Comparison of ENCODE assay signal across 12 cellular contexts in genomic region chr10:63431962-63432797, GRCh38. TPM values are rescaled to one million over a fixed set of nuclear protein-coding genes. Genes with fewer than 3 reads are reported as not detected.
DNase-seq lines count a peak whose midpoint lies in the region; ATAC-seq, FAIRE-seq and TF ChIP-seq lines count a peak whose summit lies in the region.
"Had no signal": no experiment of that assay in that cellular context is flagged by ENCODE, and none has a peak within 500 bp of the region (broad histone marks: within the 10 kb centered on the region; RNA-seq: fewer than 3 reads in every experiment).

No MANE protein-coding gene starts in this region.

- no peaks in the 10 kb centered on the region for H3K9me3 ChIP-seq in K562 (replicated peaks; ENCODE audit: control insufficient read depth, insufficient read depth, low read depth, low read length)
- H3K9me3 ChIP-seq: ovary had no signal

- POLR2A ChIA-PET in K562 (lab: Yijun Ruan, JAX): interaction anchor here (1.0 to 1.4 kb wide), 2 partner anchors 11 to 163 kb away, joined by 4 read pairs; no protein-coding TSS in a partner anchor

- TF ChIP-seq CTCF in K562 (IDR thresholded peaks at IDR 0.05 in 2 of 3, conservative IDR thresholded peaks at IDR 0.05 in 1 of 3; ENCODE audit: insufficient read depth in 2 of 3, low read depth in 1 of 3, low read length in 3 of 3): no peak

- peaks cover 75% of the 10 kb centered on the region for H3K79me2 ChIP-seq in K562 (ENCODE audit: control insufficient read depth, insufficient read depth, low read length)

- ATAC-seq in activated CD4-positive, CD25-positive, alpha-beta regulatory T cell treated with anti-CD3 and anti-CD28 coated beads, Interleukin-2, amount 50 U/mL, for 24 hours: peak; percentile 9 to 45
- peak; percentile 57 for ATAC-seq in HG03095 (IDR thresholded peaks at IDR 0.05; ENCODE audit: unreplicated experiment)
- peak; percentile 36; the same call in 2 of the 3 replicates for ATAC-seq in K562
- ATAC-seq in sciatic nerve: peak; percentile 45
- ATAC-seq in SK-N-SH treated with all-trans-retinoic acid at 6 μM for 48 hours: no peak

- no TSS peak for BruUV-seq in K562 (replicated peaks; lab: Mats Ljungman, UMichigan)

- no peak for TF ChIP-seq EP300 in K562 (IDR thresholded peaks at IDR 0.05; ENCODE audit: low read length)

- intact Hi-C loops in K562 (cut with micrococcal nuclease): no loop called here
- intact Hi-C loops in sciatic nerve (cut with DNase I): no loop called here

- no peak for TF ChIP-seq RAD21 in K562 (CRISPR knock-in tag; conservative IDR thresholded peaks at IDR 0.05 in 1 of 2, IDR thresholded peaks at IDR 0.05 in 1 of 2)

- no peak overlapping the region for H3K4me2 ChIP-seq in K562 (ENCODE audit: insufficient read depth, low read length)

- 76% methylated on average over 5 of the region's 5 CpGs for WGBS in K562 (ENCODE audit: insufficient coverage, low coverage, missing lambda C conversion rate)

- no peaks in the 10 kb centered on the region for H3K9me1 ChIP-seq in K562 (ENCODE audit: control insufficient read depth, insufficient read depth, low read length)

- no peak for DNase-seq in activated CD4-positive, CD25-positive, alpha-beta regulatory T cell (lab: John Stamatoyannopoulos, UW)
- DNase-seq in K562 (ENCODE audit: extremely low read depth in 1 of 4, low spot score in 3 of 4) (no peak), sciatic nerve (ENCODE audit: low spot score) (no peak), HPDE6-E6E7 (ENCODE audit: extremely low spot score) (no peak), cerebellar nuclear complex (lab: John Stamatoyannopoulos, UW) (no peak)
- DNase-seq: 8988T; activated CD4-positive, CD25-positive, alpha-beta regulatory T cell treated with anti-CD3 and anti-CD28 coated beads, Interleukin-2, amount 50 U/mL, for 72 hours; Kasumi-1; ovary had no signal

- no peaks in the 10 kb centered on the region; the same call in 1 of the 2 replicates for H4K20me1 ChIP-seq in K562 (replicated peaks; ENCODE audit: control insufficient read depth, insufficient read depth, low read length)

- H2AFZ ChIP-seq in K562 (ENCODE audit: low read depth, low read length): no peak overlapping the region

- FAIRE-seq in K562 (lab: Jason Lieb, UNC): no peak

- no peak overlapping the region for H3K27ac ChIP-seq in K562 (ENCODE audit: extremely low read depth, low read depth, low read length)
- H3K27ac ChIP-seq: ovary had no signal

- in situ Hi-C loops in K562 (cut with MboI): no loop called here

- peaks cover 0 to 2% of the 10 kb centered on the region in 2 experiments; a peak in 2 of 5 replicates for H3K4me1 ChIP-seq in K562 (replicated peaks in 1 of 2; ENCODE audit: control insufficient read depth in 2 of 2, insufficient read depth in 2 of 2, low read length in 2 of 2)

- CTCF ChIA-PET in K562 (lab: Yijun Ruan, JAX; ENCODE audit: low intra/inter-chr PET ratio): no interaction called here

- no peak overlapping the region for H3K9ac ChIP-seq in K562 (ENCODE audit: insufficient read depth in 1 of 2, low read depth in 2 of 2, low read length in 2 of 2)

- no peak for TF ChIP-seq POLR2A in K562 (conservative IDR thresholded peaks at IDR 0.05)

- H3K36me3 ChIP-seq in K562 (ENCODE audit: control insufficient read depth, insufficient read depth, low read length): no peaks in the 10 kb centered on the region; the same call in 2 of the 3 replicates
- H3K36me3 ChIP-seq: ovary had no signal

- no peak overlapping the region for H3K4me3 ChIP-seq in K562
- H3K4me3 ChIP-seq: ovary had no signal

- no peaks in the 10 kb centered on the region for H3K27me3 ChIP-seq in K562 (ENCODE audit: control insufficient read depth in 2 of 2, insufficient read depth in 2 of 2, low read length in 2 of 2)
- H3K27me3 ChIP-seq: ovary had no signal

TF ChIP-seq in K562, 482 proteins besides CTCF, POLR2A, EP300 and RAD21:
- TF ChIP-seq KLF13 (tag; IDR thresholded peaks at IDR 0.05; ENCODE audit: borderline replicate concordance, low read depth): no peak
- peak; percentile 28; the same call in 1 of the 2 replicates for TF ChIP-seq NFE2 (IDR thresholded peaks at IDR 0.05; ENCODE audit: low read depth)
- no peak for TF ChIP-seq ZNF75A (CRISPR knock-in tag; IDR thresholded peaks at IDR 0.05)
- no peak for TF ChIP-seq BMI1 (IDR thresholded peaks at IDR 0.05; ENCODE audit: low read length)

TF ChIP-seq in SK-N-SH treated with all-trans-retinoic acid at 6 μM for 48 hours, 23 proteins besides CTCF, POLR2A, EP300 and RAD21:
- TF ChIP-seq GLIS3 (CRISPR knock-in tag; IDR thresholded peaks at IDR 0.05): no peak
- no peak for TF ChIP-seq CREB5 (CRISPR knock-in tag; IDR thresholded peaks at IDR 0.05; ENCODE audit: low read depth)
- TF ChIP-seq ZFP3 (CRISPR knock-in tag; IDR thresholded peaks at IDR 0.05): no peak
- TF ChIP-seq TCF4 (CRISPR knock-in tag; IDR thresholded peaks at IDR 0.05; ENCODE audit: borderline replicate concordance): no peak
- TF ChIP-seq, protein P1, sequence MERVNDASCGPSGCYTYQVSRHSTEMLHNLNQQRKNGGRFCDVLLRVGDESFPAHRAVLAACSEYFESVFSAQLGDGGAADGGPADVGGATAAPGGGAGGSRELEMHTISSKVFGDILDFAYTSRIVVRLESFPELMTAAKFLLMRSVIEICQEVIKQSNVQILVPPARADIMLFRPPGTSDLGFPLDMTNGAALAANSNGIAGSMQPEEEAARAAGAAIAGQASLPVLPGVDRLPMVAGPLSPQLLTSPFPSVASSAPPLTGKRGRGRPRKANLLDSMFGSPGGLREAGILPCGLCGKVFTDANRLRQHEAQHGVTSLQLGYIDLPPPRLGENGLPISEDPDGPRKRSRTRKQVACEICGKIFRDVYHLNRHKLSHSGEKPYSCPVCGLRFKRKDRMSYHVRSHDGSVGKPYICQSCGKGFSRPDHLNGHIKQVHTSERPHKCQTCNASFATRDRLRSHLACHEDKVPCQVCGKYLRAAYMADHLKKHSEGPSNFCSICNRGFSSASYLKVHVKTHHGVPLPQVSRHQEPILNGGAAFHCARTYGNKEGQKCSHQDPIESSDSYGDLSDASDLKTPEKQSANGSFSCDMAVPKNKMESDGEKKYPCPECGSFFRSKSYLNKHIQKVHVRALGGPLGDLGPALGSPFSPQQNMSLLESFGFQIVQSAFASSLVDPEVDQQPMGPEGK (CRISPR knock-in tag; IDR thresholded peaks at IDR 0.05; ENCODE audit: borderline replicate concordance): no peak
- TF ChIP-seq ZNF8 (CRISPR knock-in tag; IDR thresholded peaks at IDR 0.05): no peak
- no peak for TF ChIP-seq ISL1 (CRISPR knock-in tag; IDR thresholded peaks at IDR 0.05)
- TF ChIP-seq BACH2 (CRISPR knock-in tag; IDR thresholded peaks at IDR 0.05; ENCODE audit: borderline replicate concordance): no peak
- TF ChIP-seq CSDC2 (CRISPR knock-in tag; IDR thresholded peaks at IDR 0.05): no peak
- no peak for TF ChIP-seq ARNTL (CRISPR knock-in tag; IDR thresholded peaks at IDR 0.05; ENCODE audit: borderline replicate concordance, low read depth)

RNA-seq across cellular contexts. Expression of gene JMJD1C, which starts 33.6 kb away (rescaled TPM):
- total RNA-seq in K562 (2011; cell fraction: chromatin; rRNA removed; ENCODE audit: low replicate concordance): 158 and 301 TPM in 2 replicates
- total RNA-seq in K562 (2011; cell fraction: nucleolus; rRNA removed): 93.6 and 118 TPM in 2 replicates
- 154 and 227 TPM in 2 replicates for total RNA-seq in K562 (2011; cell fraction: nucleoplasm; rRNA removed)
- total RNA-seq in K562 (2014; rRNA removed) (33.3 and 39.7 TPM in 2 replicates), K562 (2014; rRNA removed; fragmentation: Illumina TruSeq; extraction: Trizol) (68.0 and 79.3 TPM in 2 replicates), K562 (2015; rRNA removed; fragmentation: Illumina TruSeq; extraction: Trizol) (57.4 and 58.8 TPM in 2 replicates), K562 (2021) (46.0 and 47.2 TPM in 2 replicates), sciatic nerve (141 TPM)
- polyA plus RNA-seq in K562 (2011; rRNA removed) (49.3 and 51.1 TPM in 2 replicates), K562 (2014; fragmentation: Illumina TruSeq; extraction: Trizol) (48.1 and 49.3 TPM in 2 replicates), K562 (2014; fragmentation: Nextera tagmentation; extraction: Ambion mirVana) (10 to 100 TPM; 25.3 to 38.5 TPM), K562 (2014; rRNA removed) (32.3 and 36.1 TPM in 2 replicates)
- polyA plus RNA-seq in K562 (2011; cell fraction: cytosol; rRNA removed): 12.9 and 24.3 TPM in 2 replicates
- 53.4 and 73.5 TPM in 2 replicates for polyA plus RNA-seq in K562 (2011; cell fraction: nucleus; rRNA removed)
- 26.3 and 30.7 TPM in 2 replicates for polyA plus RNA-seq in K562 (2012)
- 164 and 189 TPM in 2 replicates for polyA minus RNA-seq in K562 (2011; rRNA and poly(A)+ RNA removed)
- 36.8 and 39.6 TPM in 2 replicates for polyA minus RNA-seq in K562 (2011; cell fraction: cytosol; rRNA and poly(A)+ RNA removed)
- 86.6 and 187 TPM in 2 replicates for polyA minus RNA-seq in K562 (2011; cell fraction: nucleus; rRNA and poly(A)+ RNA removed)
